Comparison of ENCODE assay signal across 19 cellular contexts in the genomic region with DNA sequence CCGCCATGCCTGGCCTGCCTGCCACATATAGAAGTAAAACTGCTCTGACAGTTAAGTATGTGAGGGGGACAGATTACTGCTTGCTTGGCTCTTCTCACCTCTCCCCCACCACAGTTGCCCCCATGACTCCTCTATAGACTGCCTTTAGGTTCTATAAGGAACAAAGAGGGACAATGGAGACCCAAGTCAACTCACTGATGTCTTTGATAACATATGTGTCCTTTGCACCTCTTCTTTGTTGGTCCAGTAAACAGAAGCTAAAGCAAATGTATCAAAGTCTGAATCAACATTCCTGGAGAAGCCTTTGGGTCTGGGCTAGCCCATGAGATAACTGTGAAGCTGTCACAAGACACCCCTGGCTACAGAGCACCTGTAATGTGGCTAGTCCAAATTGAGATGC. TPM values are rescaled to one million over a fixed set of nuclear protein-coding genes. Genes with fewer than 3 reads are reported as not detected.
"Had no signal": no experiment of that assay in that cellular context is flagged by ENCODE, and none has a peak within 500 bp of the region (broad histone marks: within the 10 kb centered on the region; RNA-seq: fewer than 3 reads in every experiment).

No MANE protein-coding gene starts in this region.

- H3K36me3 ChIP-seq: esophagus muscularis mucosa, gastroesophageal sphincter, heart right ventricle, left ventricle myocardium inferior, lower lobe of right lung had no signal

- H3K36me3 Mint-ChIP-seq: mesothelial cell of epicardium, naive B cell had no signal

- H3K9me3 ChIP-seq: esophagus muscularis mucosa, gastroesophageal sphincter, heart right ventricle, left ventricle myocardium inferior, lower lobe of right lung, mucosa of descending colon had no signal

- H3K9me3 Mint-ChIP-seq: mesothelial cell of epicardium had no signal

- ATAC-seq: gastroesophageal sphincter, heart right ventricle, left cardiac atrium, lower lobe of right lung, mucosa of descending colon had no signal

- DNase-seq: dermis blood vessel endothelial cell; dorsolateral prefrontal cortex; effector CD4-positive, alpha-beta T cell; effector memory CD4-positive, alpha-beta T cell; head of caudate nucleus; heart right ventricle; hippocampal formation; left cardiac atrium; left ventricle myocardium inferior; lower lobe of right lung; mesenchymal stem cell; mucosa of descending colon; naive B cell had no signal

- H3K27ac ChIP-seq: coronary artery, dorsolateral prefrontal cortex, esophagus muscularis mucosa, gastroesophageal sphincter, heart right ventricle, left ventricle myocardium inferior, lower lobe of right lung had no signal

- H3K4me1 Mint-ChIP-seq: mesothelial cell of epicardium, naive B cell had no signal

- H3K4me3 ChIP-seq: coronary artery, dorsolateral prefrontal cortex, esophagus muscularis mucosa, gastroesophageal sphincter, heart right ventricle, left ventricle myocardium inferior, lower lobe of right lung, mucosa of descending colon had no signal

- H3K27me3 ChIP-seq: gastroesophageal sphincter, heart right ventricle had no signal

- H3K4me3 Mint-ChIP-seq: mesothelial cell of epicardium, naive B cell had no signal

- H3K27ac Mint-ChIP-seq: mesothelial cell of epicardium, naive B cell had no signal

- H3K4me1 ChIP-seq: esophagus muscularis mucosa, gastroesophageal sphincter, heart right ventricle, left ventricle myocardium inferior, lower lobe of right lung had no signal

RNA-seq across cellular contexts. Expression of a gene that starts 38.9 kb away (rescaled TPM):
- total RNA-seq: myocyte had no signal
- polyA plus RNA-seq: keratinocyte had no signal
